Comparison of ENCODE assay signal across 10 cellular contexts in genomic region chr11:116993599-116993998, GRCh38.
DNase-seq lines count a peak whose midpoint lies in the region; ATAC-seq, FAIRE-seq and TF ChIP-seq lines count a peak whose summit lies in the region.
"Had no signal": no experiment of that assay in that cellular context is flagged by ENCODE, and none has a peak within 500 bp of the region (broad histone marks: within the 10 kb centered on the region; RNA-seq: fewer than 3 reads in every experiment).

No MANE protein-coding gene starts in this region.

- H3K9me3 Mint-ChIP-seq in GM23338 (no peaks in the 10 kb centered on the region), astrocyte (ENCODE audit: unreplicated experiment) (no peaks in the 10 kb centered on the region)

- DNase-seq in A673 (ENCODE audit: low spot score) (peak; percentile 47), GM23338 (ENCODE audit: low spot score) (peak; percentile 63), astrocyte (ENCODE audit: low read depth) (peak; percentile 39), medulla oblongata (ENCODE audit: extremely low spot score) (peak; percentile 84), NCI-H187 treated with DMSO at 0.1 percent for 48 hours (lab: John Stamatoyannopoulos, UW) (no peak), NCI-H1105 treated with DMSO at 0.1 percent for 48 hours (lab: John Stamatoyannopoulos, UW) (no peak)
- DNase-seq: DMS79 treated with DMSO at 0.1 percent for 48 hours, right lobe of liver had no signal

- intact Hi-C loops in A673 (cut with micrococcal nuclease; ENCODE audit: unreplicated experiment), result no loop called here

- H2AFZ ChIP-seq in GM23338 (no peak overlapping the region), astrocyte (ENCODE audit: low read depth, low read length) (no peak overlapping the region)

- H3K4me3 Mint-ChIP-seq in GM23338 (no peak overlapping the region), astrocyte (ENCODE audit: unreplicated experiment) (no peak overlapping the region)

- CTCF ChIA-PET in A673 (lab: Charles Lee), result no interaction called here

- no peak overlapping the region for H3K9ac ChIP-seq in astrocyte (ENCODE audit: low read length)

- peaks cover 79% of the 10 kb centered on the region for H3K79me2 ChIP-seq in GM23338 (replicated peaks; ENCODE audit: insufficient read depth)
- peaks cover 20% of the 10 kb centered on the region for H3K79me2 ChIP-seq in astrocyte (ENCODE audit: insufficient read depth, low read length)

- ATAC-seq in GM23338 (peak; percentile 29; the same call in 2 of the 3 replicates), GM21529 (IDR thresholded peaks at IDR 0.05; ENCODE audit: unreplicated experiment) (no peak), HG02981 (IDR thresholded peaks at IDR 0.05; ENCODE audit: unreplicated experiment) (no peak)

- no peaks in the 10 kb centered on the region for H3K36me3 Mint-ChIP-seq in GM23338 (ENCODE audit: low read depth)
- H3K36me3 Mint-ChIP-seq in astrocyte (ENCODE audit: low read depth, unreplicated experiment), result peaks cover 2% of the 10 kb centered on the region

- TF ChIP-seq CTCF in A673 (conservative IDR thresholded peaks at IDR 0.05; ENCODE audit: low read depth, low read length) (no peak), GM23338 (conservative IDR thresholded peaks at IDR 0.05; ENCODE audit: low read depth in 2 of 2) (no peak), astrocyte (IDR thresholded peaks at IDR 0.05; ENCODE audit: insufficient read depth, low read depth, low read length) (no peak)

- H3K4me1 ChIP-seq in A673 (ENCODE audit: insufficient read depth, low read length, poor library complexity, severe bottlenecking), result peaks cover 29% of the 10 kb centered on the region
- peaks cover 39% of the 10 kb centered on the region for H3K4me1 ChIP-seq in GM23338 (ENCODE audit: insufficient read depth)
- H3K4me1 ChIP-seq in astrocyte (ENCODE audit: insufficient read depth, low read length), result peaks cover 16% of the 10 kb centered on the region

- H3K27ac Mint-ChIP-seq in GM23338, result peak overlapping the region; percentile 74; the same call in 1 of the 2 replicates
- H3K27ac Mint-ChIP-seq in astrocyte (ENCODE audit: unreplicated experiment), result peak overlapping the region; percentile 71

- no TSS peak for BruUV-seq in A673 (replicated peaks; lab: Mats Ljungman, UMichigan)

- H3K9me2 ChIP-seq in GM23338 (ENCODE audit: insufficient read depth), result no peaks in the 10 kb centered on the region

- H3K4me1 Mint-ChIP-seq in GM23338 (peaks cover 40% of the 10 kb centered on the region), astrocyte (ENCODE audit: low read depth, unreplicated experiment) (peaks cover 29% of the 10 kb centered on the region)

- H3K27me3 ChIP-seq in A673 (replicated peaks; ENCODE audit: insufficient read depth, low read depth, low read length, poor library complexity), result no peaks in the 10 kb centered on the region
- H3K27me3 ChIP-seq in GM23338 (ENCODE audit: insufficient read depth), result no peaks in the 10 kb centered on the region
- H3K27me3 ChIP-seq in astrocyte (ENCODE audit: insufficient read depth, low read length), result no peaks in the 10 kb centered on the region
- H3K27me3 ChIP-seq: right lobe of liver had no signal

- H3K27ac ChIP-seq in A673 (ENCODE audit: low read depth, low read length, poor library complexity, severe bottlenecking) (no peak overlapping the region), GM23338 (ENCODE audit: low read depth) (no peak overlapping the region), astrocyte (ENCODE audit: low read depth, low read length) (no peak overlapping the region)
- H3K27ac ChIP-seq: right lobe of liver had no signal

- no peaks in the 10 kb centered on the region for H3K9me3 ChIP-seq in A673 (ENCODE audit: low read depth, low read length, poor library complexity, severe bottlenecking)
- no peaks in the 10 kb centered on the region for H3K9me3 ChIP-seq in astrocyte (ENCODE audit: insufficient read depth, low read depth, low read length)
- H3K9me3 ChIP-seq: right lobe of liver had no signal

- peaks cover 14% of the 10 kb centered on the region for H4K20me1 ChIP-seq in GM23338 (replicated peaks; ENCODE audit: insufficient read depth)
- H4K20me1 ChIP-seq in astrocyte (ENCODE audit: insufficient read depth, low read length), result no peaks in the 10 kb centered on the region

- peak; percentile 29 for FAIRE-seq in astrocyte (lab: Jason Lieb, UNC)

- H3F3A ChIP-seq in GM23338 (replicated peaks; ENCODE audit: low read depth), result no peaks in the 10 kb centered on the region

- H3K36me3 ChIP-seq in A673 (ENCODE audit: insufficient read depth, low read length, poor library complexity, severe bottlenecking) (no peaks in the 10 kb centered on the region), GM23338 (ENCODE audit: insufficient read depth) (no peaks in the 10 kb centered on the region), astrocyte (ENCODE audit: insufficient read depth, low read length) (no peaks in the 10 kb centered on the region)
- H3K36me3 ChIP-seq: right lobe of liver had no signal

- H3K27me3 Mint-ChIP-seq in GM23338 (ENCODE audit: insufficient read depth, low read depth, poor library complexity) (peaks cover 2% of the 10 kb centered on the region), astrocyte (ENCODE audit: low read depth, unreplicated experiment) (no peaks in the 10 kb centered on the region)

- H3K4me2 ChIP-seq in GM23338, result no peak overlapping the region
- H3K4me2 ChIP-seq in astrocyte (ENCODE audit: low read length), result peak overlapping the region; percentile 39

- H3K4me3 ChIP-seq in A673 (ENCODE audit: low read depth, low read length, poor library complexity, severe bottlenecking) (no peak overlapping the region), GM23338 (no peak overlapping the region), astrocyte (ENCODE audit: insufficient read depth, low read depth, low read length) (no peak overlapping the region)
- H3K4me3 ChIP-seq: right lobe of liver had no signal

- POLR2A ChIA-PET in A673 (lab: Charles Lee; ENCODE audit: low non-redundant PET), result no interaction called here

TF ChIP-seq in GM23338, 12 proteins besides CTCF, POLR2A, EP300 and RAD21:
- TF ChIP-seq ZNF114 (CRISPR knock-in tag; IDR thresholded peaks at IDR 0.05), result no peak
- no peak for TF ChIP-seq EZH2phosphoT487 (IDR thresholded peaks at IDR 0.05; ENCODE audit: unreplicated experiment)
- no peak for TF ChIP-seq NANOG (IDR thresholded peaks at IDR 0.05; ENCODE audit: borderline replicate concordance)
- no peak for TF ChIP-seq STAT1 (IDR thresholded peaks at IDR 0.05; ENCODE audit: unreplicated experiment)
- TF ChIP-seq ZNF462 (CRISPR knock-in tag; IDR thresholded peaks at IDR 0.05), result no peak
- no peak for TF ChIP-seq POLR2AphosphoS5 (IDR thresholded peaks at IDR 0.05; ENCODE audit: low read depth)

Comparison
In these comparisons a context has a peak if more than half of its experiments do, and no peak if none do; other contexts are left out.
1. DNase-seq: peak in A673 (single experiment), GM23338 (single experiment), astrocyte (single experiment) and medulla oblongata (single experiment); none in NCI-H187 treated with DMSO at 0.1 percent for 48 hours (single experiment) and NCI-H1105 treated with DMSO at 0.1 percent for 48 hours (single experiment).